ENCODE assay signal across 27 cellular contexts in the genomic region with DNA sequence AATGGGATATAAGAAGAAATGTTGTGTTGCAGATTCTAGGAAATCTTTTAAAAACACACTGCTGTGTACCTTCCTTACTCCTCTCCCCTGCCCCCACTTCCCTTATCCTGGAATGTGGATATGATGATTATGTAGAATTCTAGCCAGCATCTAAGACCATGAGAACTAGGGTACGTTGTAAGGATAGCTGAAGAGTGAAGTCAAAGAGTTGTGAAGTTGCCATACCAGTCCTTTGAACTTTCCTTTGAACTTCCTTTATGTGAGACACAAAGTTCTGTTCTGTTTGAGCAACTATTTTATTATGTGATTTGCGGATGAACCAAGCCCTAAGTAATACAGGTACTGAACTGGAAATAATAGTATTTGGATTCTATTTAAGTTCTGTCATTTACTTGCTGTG. TPM values are rescaled to one million over a fixed set of nuclear protein-coding genes. Genes with fewer than 3 reads are reported as not detected.
A peak's percentile ranks its signal among the peaks of the same experiment; 100 is the strongest.
DNase-seq lines count a peak whose midpoint lies in the region; ATAC-seq, FAIRE-seq and TF ChIP-seq lines count a peak whose summit lies in the region.
"Had no signal": no experiment of that assay in that cellular context is flagged by ENCODE, and none has a peak within 500 bp of the region (broad histone marks: within the 10 kb centered on the region; RNA-seq: fewer than 3 reads in every experiment).

No MANE protein-coding gene starts in this region.

- no peaks in the 10 kb centered on the region for H3K36me3 ChIP-seq in skeletal muscle tissue (ENCODE audit: control insufficient read depth in 3 of 3, insufficient read depth in 3 of 3, low read length in 3 of 3)
- no peaks in the 10 kb centered on the region for H3K36me3 ChIP-seq in trophoblast cell (ENCODE audit: control insufficient read depth in 1 of 2, insufficient read depth in 2 of 2, low read length in 2 of 2)
- H3K36me3 ChIP-seq: spleen, upper lobe of left lung had no signal

- no peak overlapping the region for H3K18ac ChIP-seq in trophoblast cell (ENCODE audit: low read length)

- no peak overlapping the region for H3K14ac ChIP-seq in trophoblast cell (ENCODE audit: low read length)

- no peak overlapping the region for H3K4ac ChIP-seq in trophoblast cell (ENCODE audit: low read depth, low read length)

- WGBS in trophoblast cell (ENCODE audit: extremely low coverage, insufficient coverage, insufficient read length) = no CpG with 5 or more reads among the region's 2 CpGs

- CTCF ChIA-PET in activated CD4-positive, alpha-beta T cell treated with anti-CD3 and anti-CD28 coated beads, Interleukin-2, amount 10 ng/mL, durations not matched to agents 7 days and 5 days (lab: Charles Lee) = no interaction called here

- no peak overlapping the region for H3K9ac ChIP-seq in skeletal muscle tissue (ENCODE audit: low read depth in 1 of 3, low read length in 3 of 3)
- no peak overlapping the region for H3K9ac ChIP-seq in trophoblast cell (ENCODE audit: low read length)

- H4K12ac ChIP-seq in trophoblast cell (ENCODE audit: low read depth, low read length) = no peak overlapping the region

- POLR2A ChIA-PET in activated CD4-positive, alpha-beta T cell treated with anti-CD3 and anti-CD28 coated beads, Interleukin-2, amount 10 ng/mL, durations not matched to agents 7 days and 5 days (lab: Charles Lee) = no interaction called here

- peak overlapping the region; percentile 9 for H3K27ac Mint-ChIP-seq in memory B cell
- H3K27ac Mint-ChIP-seq in activated CD4-positive, alpha-beta T cell treated with anti-CD3 and anti-CD28 coated beads, Interleukin-2, amount 10 ng/mL, durations not matched to agents 7 days and 5 days = no peak overlapping the region
- H3K27ac Mint-ChIP-seq: activated naive CD8-positive, alpha-beta T cell treated with anti-CD3 and anti-CD28 coated beads, Interleukin-2, amount 50 U/mL, for 24 hours; activated T-cell treated with anti-CD3 and anti-CD28 coated beads, Interleukin-2, amount 50 U/mL, for 24 hours; T-helper 2 cell treated with Interferon-gamma antibody and Interleukin-4, amounts not matched to agents 5 μg/mL and 100 μg/mL, for 36 hours had no signal

- no peak for TF ChIP-seq CTCF in VCaP (conservative IDR thresholded peaks at IDR 0.05)

- no peak overlapping the region for H4K91ac ChIP-seq in trophoblast cell (ENCODE audit: low read depth, low read length)

- H2BK12ac ChIP-seq in trophoblast cell (ENCODE audit: low read length) = no peak overlapping the region

- H3K4me3 ChIP-seq in skeletal muscle tissue (ENCODE audit: low read length in 3 of 3) = no peak overlapping the region
- no peak overlapping the region for H3K4me3 ChIP-seq in trophoblast cell (ENCODE audit: low read depth, low read length)
- H3K4me3 ChIP-seq: body of pancreas, spleen, upper lobe of left lung had no signal

- ATAC-seq in memory B cell (ENCODE audit: low read depth) = no peak
- ATAC-seq: activated naive CD8-positive, alpha-beta T cell treated with anti-CD3 and anti-CD28 coated beads, Interleukin-2, amount 50 U/mL, for 24 hours; body of pancreas had no signal

- H3K79me1 ChIP-seq in trophoblast cell (ENCODE audit: low read length) = peaks cover 3% of the 10 kb centered on the region

- no peak overlapping the region for H2BK5ac ChIP-seq in trophoblast cell (ENCODE audit: low read depth, low read length, poor library complexity)

- no peak overlapping the region for H3K4me3 Mint-ChIP-seq in memory B cell
- no peak overlapping the region for H3K4me3 Mint-ChIP-seq in activated CD4-positive, alpha-beta T cell treated with anti-CD3 and anti-CD28 coated beads, Interleukin-2, amount 10 ng/mL, durations not matched to agents 7 days and 5 days
- H3K4me3 Mint-ChIP-seq: activated naive CD8-positive, alpha-beta T cell treated with anti-CD3 and anti-CD28 coated beads, Interleukin-2, amount 50 U/mL, for 24 hours; activated T-cell treated with anti-CD3 and anti-CD28 coated beads, Interleukin-2, amount 50 U/mL, for 24 hours; T-helper 2 cell treated with Interferon-gamma antibody and Interleukin-4, amounts not matched to agents 5 μg/mL and 100 μg/mL, for 36 hours had no signal

- H3K4me1 Mint-ChIP-seq in memory B cell = peaks cover 24% of the 10 kb centered on the region
- peaks cover 15% of the 10 kb centered on the region for H3K4me1 Mint-ChIP-seq in activated CD4-positive, alpha-beta T cell treated with anti-CD3 and anti-CD28 coated beads, Interleukin-2, amount 10 ng/mL, durations not matched to agents 7 days and 5 days

- peaks cover 7 to 25% (median 11%) of the 10 kb centered on the region in 3 donors for H3K4me1 ChIP-seq in skeletal muscle tissue (ENCODE audit: control insufficient read depth in 3 of 3, insufficient read depth in 3 of 3, low read length in 3 of 3)
- peaks cover 0 to 4% of the 10 kb centered on the region in 2 experiments for H3K4me1 ChIP-seq in trophoblast cell (ENCODE audit: control insufficient read depth in 1 of 2, insufficient read depth in 2 of 2, low read length in 2 of 2)

- H3K23ac ChIP-seq in trophoblast cell (ENCODE audit: low read length) = no peak overlapping the region

- H2AK5ac ChIP-seq in trophoblast cell (ENCODE audit: low read length) = no peak overlapping the region

- H3K27me3 ChIP-seq in skeletal muscle tissue (ENCODE audit: control insufficient read depth in 3 of 3, insufficient read depth in 3 of 3, low read length in 3 of 3) (no peaks in the 10 kb centered on the region), trophoblast cell (ENCODE audit: insufficient read depth, low read length) (no peaks in the 10 kb centered on the region)
- H3K27me3 ChIP-seq: body of pancreas, spleen, upper lobe of left lung had no signal

- H2BK120ac ChIP-seq in trophoblast cell (ENCODE audit: insufficient read depth, low read length, poor library complexity) = no peak overlapping the region

- TF ChIP-seq POLR2A in H54 (IDR thresholded peaks at IDR 0.05; ENCODE audit: low read depth, low read length) = no peak

- no peak overlapping the region for H4K8ac ChIP-seq in trophoblast cell (ENCODE audit: low read depth, low read length)

- FAIRE-seq in H54 (lab: Jason Lieb, UNC) = peak; percentile 88

- no peak overlapping the region for H3K4me2 ChIP-seq in trophoblast cell (ENCODE audit: low read length)

- no peaks in the 10 kb centered on the region for H3K79me2 ChIP-seq in trophoblast cell (ENCODE audit: control insufficient read depth, insufficient read depth, low read length, poor library complexity)

- H3K27ac ChIP-seq in VCaP (peak overlapping the region; percentile 87), skeletal muscle tissue (ENCODE audit: low read depth, low read length) (peak overlapping the region; percentile 15), trophoblast cell (ENCODE audit: low read depth, low read length) (no peak overlapping the region)
- H3K27ac ChIP-seq: body of pancreas, epithelial cell of prostate, HL-60, upper lobe of left lung had no signal

- H3K9me3 Mint-ChIP-seq in memory B cell = no peaks in the 10 kb centered on the region
- H3K9me3 Mint-ChIP-seq in activated CD4-positive, alpha-beta T cell treated with anti-CD3 and anti-CD28 coated beads, Interleukin-2, amount 10 ng/mL, durations not matched to agents 7 days and 5 days = no peaks in the 10 kb centered on the region
- H3K9me3 Mint-ChIP-seq: activated naive CD8-positive, alpha-beta T cell treated with anti-CD3 and anti-CD28 coated beads, Interleukin-2, amount 50 U/mL, for 24 hours; activated T-cell treated with anti-CD3 and anti-CD28 coated beads, Interleukin-2, amount 50 U/mL, for 24 hours; T-helper 2 cell treated with Interferon-gamma antibody and Interleukin-4, amounts not matched to agents 5 μg/mL and 100 μg/mL, for 36 hours had no signal

- no peak overlapping the region for H2AFZ ChIP-seq in trophoblast cell (ENCODE audit: insufficient read depth, low read length, poor library complexity)

- no peaks in the 10 kb centered on the region for H3K27me3 Mint-ChIP-seq in memory B cell
- H3K27me3 Mint-ChIP-seq in activated CD4-positive, alpha-beta T cell treated with anti-CD3 and anti-CD28 coated beads, Interleukin-2, amount 10 ng/mL, durations not matched to agents 7 days and 5 days = no peaks in the 10 kb centered on the region
- H3K27me3 Mint-ChIP-seq: activated naive CD8-positive, alpha-beta T cell treated with anti-CD3 and anti-CD28 coated beads, Interleukin-2, amount 50 U/mL, for 24 hours; activated T-cell treated with anti-CD3 and anti-CD28 coated beads, Interleukin-2, amount 50 U/mL, for 24 hours had no signal

- DNase-seq in H54 (ENCODE audit: insufficient read length, low spot score) (no peak), memory B cell (ENCODE audit: low spot score in 2 of 2) (no peak), pons (ENCODE audit: low spot score) (no peak), trophoblast cell (no peak)
- DNase-seq in activated CD4-positive, alpha-beta T cell treated with anti-CD3 and anti-CD28 coated beads, Interleukin-2, amount 10 ng/mL, durations not matched to agents 7 days and 5 days = no peak
- DNase-seq: activated CD4-positive, alpha-beta T cell treated with anti-CD3 and anti-CD28 coated beads for 4 hours; activated gamma-delta T cell; activated naive CD8-positive, alpha-beta T cell treated with anti-CD3 and anti-CD28 coated beads, Interleukin-2, amount 50 U/mL, for 24 hours; activated T-cell treated with anti-CD3 and anti-CD28 coated beads, Interleukin-2, amount 50 U/mL, for 24 hours; body of pancreas; cerebellar nuclear complex; DMS79; Karpas-422; kidney glomerular epithelial cell; NCI-H1048; NCI-H1694 treated with DMSO at 0.1 percent for 48 hours; NCI-H2171; NCI-H510A; spleen; stimulated activated CD4-positive, alpha-beta T cell treated with anti-CD3 and anti-CD28 coated beads, Interleukin-2, amount 100 ng/mL, for 48 hours; substantia nigra; upper lobe of left lung had no signal

- peaks cover 8% of the 10 kb centered on the region for H3K36me3 Mint-ChIP-seq in memory B cell
- H3K36me3 Mint-ChIP-seq in activated CD4-positive, alpha-beta T cell treated with anti-CD3 and anti-CD28 coated beads, Interleukin-2, amount 10 ng/mL, durations not matched to agents 7 days and 5 days (ENCODE audit: low read depth) = peaks cover 3% of the 10 kb centered on the region

- H3K9me3 ChIP-seq in skeletal muscle tissue (ENCODE audit: control insufficient read depth in 3 of 3, low read length in 3 of 3) (no peaks in the 10 kb centered on the region), trophoblast cell (ENCODE audit: insufficient read depth, low read depth, low read length) (no peaks in the 10 kb centered on the region)
- H3K9me3 ChIP-seq: body of pancreas, spleen, upper lobe of left lung had no signal

RNA-seq across cellular contexts. Expression of a gene that starts 31.6 kb away (rescaled TPM):
- total RNA-seq in skeletal muscle tissue = 14.1 TPM
- total RNA-seq in activated CD4-positive, alpha-beta T cell treated with anti-CD3 and anti-CD28 coated beads, Interleukin-2, amount 10 ng/mL, durations not matched to agents 7 days and 5 days = 10 to 100 TPM; 93.2 to 93.4 TPM
- 50.1 and 53.5 TPM in 2 replicates for polyA plus RNA-seq in trophoblast cell (2013)

RNA-seq across cellular contexts. Expression of a gene that starts 46.3 kb away (rescaled TPM):
- total RNA-seq in skeletal muscle tissue = 5.2 TPM
- 10 to 100 TPM; 16.3 to 16.4 TPM for total RNA-seq in activated CD4-positive, alpha-beta T cell treated with anti-CD3 and anti-CD28 coated beads, Interleukin-2, amount 10 ng/mL, durations not matched to agents 7 days and 5 days
- 10.6 and 11.0 TPM in 2 replicates for polyA plus RNA-seq in trophoblast cell (2013)
